Comparison of ENCODE assay signal across 15 cellular contexts in genomic region chr1:166221316-166221715, GRCh38. TPM values are rescaled to one million over a fixed set of nuclear protein-coding genes. Genes with fewer than 3 reads are reported as not detected.
"Had no signal": no experiment of that assay in that cellular context is flagged by ENCODE, and none has a peak within 500 bp of the region (broad histone marks: within the 10 kb centered on the region; RNA-seq: fewer than 3 reads in every experiment).

No MANE protein-coding gene starts in this region.

- DNase-seq: activated CD4-positive, alpha-beta T cell treated with anti-CD3 and anti-CD28 coated beads, Interleukin-2, amount 10 ng/mL, durations not matched to agents 24 days and 14 days; activated CD4-positive, CD25-positive, alpha-beta regulatory T cell; activated CD8-positive, alpha-beta memory T cell treated with anti-CD3 and anti-CD28 coated beads, Interleukin-2, amount 50 U/mL, for 4 hours; activated CD8-positive, alpha-beta T cell treated with anti-CD3 and anti-CD28 coated beads, Interleukin-2, amount 10 ng/mL, durations not matched to agents 7 days and 5 days; activated effector memory CD4-positive, alpha-beta T cell treated with anti-CD3 and anti-CD28 coated beads, Interleukin-2, amount 50 U/mL, for 16 hours; activated T-cell treated with anti-CD3 and anti-CD28 coated beads, Interleukin-2, amount 50 U/mL, for 48 hours; foreskin melanocyte; immature natural killer cell; mesendoderm; nucleus accumbens; stimulated activated CD4-positive, alpha-beta T cell treated with anti-CD3 and anti-CD28 coated beads, Interleukin-4, amount 100 ng/mL, for 24 hours; stimulated activated naive CD4-positive, alpha-beta T cell; transverse colon had no signal

- ATAC-seq: activated CD8-positive, alpha-beta T cell treated with anti-CD3 and anti-CD28 coated beads, Interleukin-2, amount 10 ng/mL, durations not matched to agents 7 days and 5 days; activated naive CD4-positive, alpha-beta T cell treated with anti-CD3 and anti-CD28 coated beads, Interleukin-2, amount 50 U/mL, for 72 hours; natural killer cell treated with Interleukin-12 subunit alpha and Interleukin-12 subunit beta and Interleukin-15 and Interleukin-18, amount 100 ng/mL, for 72 hours had no signal

RNA-seq across cellular contexts. Expression of gene FAM78B, which starts 54.5 kb away (rescaled TPM):
- polyA plus RNA-seq: immature natural killer cell had no signal
